Comparison of ENCODE assay signal across 8 cellular contexts in the genomic region with DNA sequence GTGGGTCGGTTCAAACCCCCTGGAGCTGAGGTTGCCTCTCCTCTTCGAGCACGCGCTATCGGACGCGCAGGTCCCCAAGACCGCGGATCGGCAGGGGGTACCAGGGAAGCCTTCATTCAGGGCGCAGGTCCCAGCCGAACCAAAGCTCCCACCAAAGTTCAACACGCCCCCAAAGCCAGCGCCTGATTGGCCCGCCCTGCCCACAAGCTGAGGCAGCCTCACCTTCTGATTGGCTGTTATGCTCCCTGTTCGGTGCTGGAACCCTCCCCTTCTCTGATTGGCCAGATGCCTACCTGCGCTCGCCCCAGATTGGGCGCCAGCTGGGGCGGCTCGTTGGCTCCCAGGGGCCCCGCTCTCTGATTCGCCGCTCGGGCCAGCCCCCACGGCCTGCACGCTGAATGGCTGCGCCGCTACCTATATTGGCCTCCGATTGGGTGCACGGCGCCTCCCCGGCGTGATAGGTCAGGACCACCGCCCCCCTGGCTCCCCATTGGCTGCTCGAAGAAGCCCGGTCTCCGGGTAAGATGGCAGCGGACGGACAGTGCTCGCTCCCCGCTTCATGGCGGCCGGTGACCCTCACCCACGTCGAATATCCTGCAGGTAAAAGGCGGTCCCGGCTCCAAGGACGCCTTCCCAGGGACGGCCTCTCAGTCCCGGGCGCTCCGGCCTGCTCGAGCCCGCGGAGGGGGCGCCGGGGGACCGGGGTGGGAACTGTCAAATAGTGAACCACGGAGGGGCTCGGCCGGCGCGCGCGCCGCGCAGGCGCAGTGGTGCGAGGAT. TPM values are rescaled to one million over a fixed set of nuclear protein-coding genes. Genes with fewer than 3 reads are reported as not detected.
A peak's percentile ranks its signal among the peaks of the same experiment; 100 is the strongest.
DNase-seq lines count a peak whose midpoint lies in the region; ATAC-seq, FAIRE-seq and TF ChIP-seq lines count a peak whose summit lies in the region.

A gene with protein sequence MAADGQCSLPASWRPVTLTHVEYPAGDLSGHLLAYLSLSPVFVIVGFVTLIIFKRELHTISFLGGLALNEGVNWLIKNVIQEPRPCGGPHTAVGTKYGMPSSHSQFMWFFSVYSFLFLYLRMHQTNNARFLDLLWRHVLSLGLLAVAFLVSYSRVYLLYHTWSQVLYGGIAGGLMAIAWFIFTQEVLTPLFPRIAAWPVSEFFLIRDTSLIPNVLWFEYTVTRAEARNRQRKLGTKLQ (plus strand): TSS at position 504 of the 780 bp plus-strand sequence. CDS start 21 bp downstream, at position 525.

- 2% methylated on average over 57 of the region's 70 CpGs; no CpG with 5 or more reads in 1 of the 2 experiments for WGBS in H1 (ENCODE audit: extremely low coverage in 1 of 2, insufficient coverage in 1 of 2, insufficient read length in 1 of 2, insufficient replicate concordance in 2 of 2, low coverage in 1 of 2, low lambda C conversion rate in 2 of 2, missing lambda C conversion rate in 1 of 2), 2 experiments

- H4K8ac ChIP-seq in H1 (ENCODE audit: extremely low read depth, insufficient read depth, low read length), result peak within 1 kb of the TSS; percentile 91

- H3K4ac ChIP-seq in H1 (replicated peaks; ENCODE audit: insufficient read length, low read depth, low read length), result peak within 1 kb of the TSS; percentile 12

- H3K27ac Mint-ChIP-seq in memory B cell, result peak within 1 kb of the TSS; percentile 10

- peak within 1 kb of the TSS; percentile 56; the same call in 1 of the 2 replicates for H2AFZ ChIP-seq in H1 (ENCODE audit: low read length)

- CTCF ChIA-PET in H1 (lab: Charles Lee; ENCODE audit: partially characterized antibody), result interaction anchor here (1.0 to 1.8 kb wide), 2 partner anchors 17 to 52 kb away, joined by 4 read pairs; partner anchors contain the start of gene SH3GLB2

- no peak for TF ChIP-seq RAD21 in H1 (IDR thresholded peaks at IDR 0.05 in 1 of 2, conservative IDR thresholded peaks at IDR 0.05 in 1 of 2; ENCODE audit: low read depth in 2 of 2, low read length in 2 of 2)

- H3K4me3 Mint-ChIP-seq in memory B cell, result peak within 1 kb of the TSS; percentile 80

- H3K4me2 ChIP-seq in H1 (ENCODE audit: insufficient read depth in 1 of 2, low read depth in 2 of 2, low read length in 2 of 2), result peak within 1 kb of the TSS; percentile 76 to 90

- H2BK5ac ChIP-seq in H1 (ENCODE audit: low read depth, low read length), result peak within 1 kb of the TSS; percentile 71; the same call in 1 of the 2 replicates

- no peak within 1 kb of the TSS for H2BK15ac ChIP-seq in H1 (ENCODE audit: low read length)

- peaks cover 3% of the 10 kb centered on the region for H3K36me3 Mint-ChIP-seq in memory B cell

- H3K4me1 Mint-ChIP-seq in memory B cell, result peaks cover 15% of the 10 kb centered on the region

- H2BK12ac ChIP-seq in H1 (ENCODE audit: low read depth, low read length), result 0 out of 2 replicates have a peak within 1 kb of the TSS, but pooled peaks have one; percentile 39

- H3K27ac ChIP-seq in H1 (ENCODE audit: low read depth, low read length), result peak within 1 kb of the TSS; percentile 56

- H3K36me3 ChIP-seq in H1 (ENCODE audit: control insufficient read depth in 2 of 4, insufficient read depth in 4 of 4, low read length in 3 of 4), result peaks cover 0 to 10% (median 3%) of the 10 kb centered on the region in 4 experiments; a peak in 5 of 8 replicates

- TF ChIP-seq EP300 in H1 (IDR thresholded peaks at IDR 0.05; ENCODE audit: borderline replicate concordance in 1 of 2, low read depth in 2 of 2, low read length in 2 of 2), result no peak

- no peak within 1 kb of the TSS for H2BK120ac ChIP-seq in H1 (replicated peaks; ENCODE audit: low read depth, low read length)

- peak; percentile 85 for FAIRE-seq in HTR-8/SVneo (lab: Jason Lieb, UNC)
- no peak for FAIRE-seq in H1 (lab: Jason Lieb, UNC)

- peak within 1 kb of the TSS; percentile 89 for H3K56ac ChIP-seq in H1 (replicated peaks; ENCODE audit: insufficient read length, low read depth, low read length)

- H3K79me1 ChIP-seq in H1 (ENCODE audit: low read depth, low read length), result peaks cover 27% of the 10 kb centered on the region

- H4K5ac ChIP-seq in H1 (ENCODE audit: insufficient read length, low read depth, low read length), result peak within 1 kb of the TSS; percentile 89

- TF ChIP-seq CTCF in H1 (IDR thresholded peaks at IDR 0.05; ENCODE audit: control extremely low read depth in 1 of 3, insufficient read depth in 1 of 3, low read depth in 1 of 3, low read length in 3 of 3), result no peak

- no peak within 1 kb of the TSS for H4K91ac ChIP-seq in H1 (replicated peaks; ENCODE audit: insufficient read length, low read length)

- no peak within 1 kb of the TSS for H3K14ac ChIP-seq in H1 (ENCODE audit: insufficient read length)

- no peaks in the 10 kb centered on the region for H3K27me3 ChIP-seq in H1 (replicated peaks in 1 of 4; ENCODE audit: control insufficient read depth in 3 of 4, extremely low read depth in 1 of 4, insufficient read depth in 3 of 4, low read length in 3 of 4)

- no peak within 1 kb of the TSS for H2BK20ac ChIP-seq in H1 (ENCODE audit: low read length)

- no peak within 1 kb of the TSS for H3K23ac ChIP-seq in H1 (ENCODE audit: insufficient read length)

- peaks cover 8 to 42% of the 10 kb centered on the region in 2 experiments; a peak in 3 of 4 replicates for H3K79me2 ChIP-seq in H1 (ENCODE audit: control insufficient read depth in 1 of 2, insufficient read depth in 2 of 2, low read length in 2 of 2)

- H3K9ac ChIP-seq in H1 (replicated peaks in 1 of 4; ENCODE audit: extremely low read depth in 1 of 4, low read depth in 3 of 4, low read length in 3 of 4), result peak within 1 kb of the TSS; percentile 63 to 76 (median 72)

- peaks cover 8% of the 10 kb centered on the region for H3K23me2 ChIP-seq in H1 (ENCODE audit: low read depth, low read length)

- TF ChIP-seq POLR2A in H1 (IDR thresholded peaks at IDR 0.05; ENCODE audit: control extremely low read depth in 1 of 2, low read depth in 2 of 2, low read length in 2 of 2), result peak in 1 of 2 experiments; percentile 90; a peak in 2 of 3 replicates

- ATAC-seq in GM21367 (IDR thresholded peaks at IDR 0.05; ENCODE audit: unreplicated experiment) (peak; percentile 85), memory B cell (ENCODE audit: low read depth) (peak; percentile 89)

- H3K4me1 ChIP-seq in H1 (replicated peaks in 1 of 4; ENCODE audit: control insufficient read depth in 3 of 4, insufficient read depth in 4 of 4, low read length in 3 of 4), result peaks cover 0 to 9% (median 5%) of the 10 kb centered on the region in 4 experiments; a peak in 6 of 7 replicates

- H3K4me3 ChIP-seq in H1 (ENCODE audit: extremely low read depth in 1 of 4, insufficient read depth in 2 of 4, low read depth in 3 of 4, low read length in 4 of 4), result peak within 1 kb of the TSS; percentile 83 to 90 (median 86)

- no peak within 1 kb of the TSS for H2AK5ac ChIP-seq in H1 (ENCODE audit: low read depth, low read length)

- peaks cover 7 to 19% of the 10 kb centered on the region in 2 experiments for H4K20me1 ChIP-seq in H1 (replicated peaks in 1 of 2; ENCODE audit: control insufficient read depth in 1 of 2, insufficient read depth in 2 of 2, low read length in 2 of 2)

- H3K9me3 Mint-ChIP-seq in memory B cell, result no peaks in the 10 kb centered on the region

- peak within 1 kb of the TSS; percentile 60 for H3K18ac ChIP-seq in H1 (ENCODE audit: extremely low read depth, low read length)

- DNase-seq in COLO829 (ENCODE audit: low spot score) (peak; percentile 99), HTR-8/SVneo (ENCODE audit: insufficient read length, low spot score) (peak; percentile 98), NOMO-1 treated with dmso at 0.1 percent for 144 hours (lab: John Stamatoyannopoulos, UW; ENCODE audit: unreplicated experiment) (peak; percentile 95), H1 (ENCODE audit: low read depth in 1 of 2, low spot score in 2 of 2) (peak; percentile 97 to 98), memory B cell (ENCODE audit: low spot score in 2 of 2) (peak; percentile 96 to 97)
- peak; percentile 94 to 98 (median 94) for DNase-seq in activated CD8-positive, alpha-beta memory T cell treated with anti-CD3 and anti-CD28 coated beads for 48 hours (ENCODE audit: low read depth in 2 of 3, low spot score in 2 of 3)
- peak; percentile 97 for DNase-seq in stimulated activated CD8-positive, alpha-beta memory T cell treated with anti-CD3 and anti-CD28 coated beads, Interleukin-12 subunit alpha, Interleukin-12 subunit beta, amount 100 ng/mL, for 24 hours (ENCODE audit: extremely low read depth)

- H3K27me3 Mint-ChIP-seq in memory B cell, result no peaks in the 10 kb centered on the region

- no peaks in the 10 kb centered on the region for H3K9me3 ChIP-seq in H1 (ENCODE audit: insufficient read depth in 2 of 2, low read depth in 1 of 2, low read length in 1 of 2)

- POLR2A ChIA-PET in H1 (lab: Charles Lee; ENCODE audit: partially characterized antibody), result interaction anchor here (0.6 to 3.9 kb wide), 15 partner anchors 8 to 392 kb away, joined by 3 to 27 read pairs (median 4); partner anchors contain the start of genes IER5L, MIGA2, SET and SH3GLB2

TF ChIP-seq in H1, 55 proteins besides CTCF, POLR2A, EP300 and RAD21 (continues in another document):
- TF ChIP-seq POLR2AphosphoS5 (IDR thresholded peaks at IDR 0.05; ENCODE audit: low read depth, low read length), result peak; percentile 81; the same call in 1 of the 2 replicates
- TF ChIP-seq RBBP5 (IDR thresholded peaks at IDR 0.05; ENCODE audit: borderline replicate concordance, low read depth, low read length), result peak; percentile 44; the same call in 1 of the 2 replicates
- peak; percentile 67 for TF ChIP-seq ATF3 (IDR thresholded peaks at IDR 0.05; ENCODE audit: insufficient read depth, low read depth, low read length)
- TF ChIP-seq TAF7 (optimal IDR thresholded peaks at IDR 0.05; ENCODE audit: borderline replicate concordance, low read depth, low read length), result peak; percentile 67
- TF ChIP-seq CTBP2 (IDR thresholded peaks at IDR 0.05; ENCODE audit: borderline replicate concordance, insufficient read depth, insufficient read length, low read length), result no peak
- no peak for TF ChIP-seq KDM1A (IDR thresholded peaks at IDR 0.05; ENCODE audit: borderline replicate concordance, low read length)
- TF ChIP-seq PHF8 (conservative IDR thresholded peaks at IDR 0.05; ENCODE audit: low read depth, low read length), result peak; percentile 98

RNA-seq across cellular contexts. Expression of the gene that starts here (rescaled TPM):
- 36.0 and 38.8 TPM in 2 replicates for total RNA-seq in H1 (2021; fragmentation: NEBNext Ultra II Directional; extraction: Animal tissue kit (Norgen Biotek cat#: 25700))
- polyA plus RNA-seq in H1 (2011; rRNA removed), result 45.3 and 56.0 TPM in 2 replicates
- 43.8 TPM for polyA plus RNA-seq in H1 (2011; cell fraction: cytosol; rRNA removed)
- polyA plus RNA-seq in H1 (2011; cell fraction: nucleus; rRNA removed), result 56.1 TPM
- 20.0 to 27.5 TPM (median 25.5 TPM) in 4 replicates for polyA plus RNA-seq in H1 (2012, experiment 1 of 2)
- 37.9 TPM for polyA plus RNA-seq in H1 (2012, experiment 2 of 2)
- polyA plus RNA-seq in H1 (2013, experiment 1 of 2), result 52.3 TPM
- 56.7 TPM for polyA plus RNA-seq in H1 (2013, experiment 2 of 2)
- 34.8 and 38.2 TPM in 2 replicates for polyA minus RNA-seq in H1 (2011; rRNA and poly(A)+ RNA removed)
- polyA minus RNA-seq in H1 (2011; cell fraction: cytosol; rRNA and poly(A)+ RNA removed), result 15.0 TPM
- polyA minus RNA-seq in H1 (2011; cell fraction: nucleus; rRNA and poly(A)+ RNA removed), result 17.3 TPM

Comparison
In these comparisons a context has a peak if more than half of its experiments do, and no peak if none do; other contexts are left out.
1. Peak in every context shown above with its lines: DNase-seq, ATAC-seq, H3K4me3 ChIP-seq and H3K27ac ChIP-seq.